ENCODE assay signal across 8 cellular contexts in the genomic region with DNA sequence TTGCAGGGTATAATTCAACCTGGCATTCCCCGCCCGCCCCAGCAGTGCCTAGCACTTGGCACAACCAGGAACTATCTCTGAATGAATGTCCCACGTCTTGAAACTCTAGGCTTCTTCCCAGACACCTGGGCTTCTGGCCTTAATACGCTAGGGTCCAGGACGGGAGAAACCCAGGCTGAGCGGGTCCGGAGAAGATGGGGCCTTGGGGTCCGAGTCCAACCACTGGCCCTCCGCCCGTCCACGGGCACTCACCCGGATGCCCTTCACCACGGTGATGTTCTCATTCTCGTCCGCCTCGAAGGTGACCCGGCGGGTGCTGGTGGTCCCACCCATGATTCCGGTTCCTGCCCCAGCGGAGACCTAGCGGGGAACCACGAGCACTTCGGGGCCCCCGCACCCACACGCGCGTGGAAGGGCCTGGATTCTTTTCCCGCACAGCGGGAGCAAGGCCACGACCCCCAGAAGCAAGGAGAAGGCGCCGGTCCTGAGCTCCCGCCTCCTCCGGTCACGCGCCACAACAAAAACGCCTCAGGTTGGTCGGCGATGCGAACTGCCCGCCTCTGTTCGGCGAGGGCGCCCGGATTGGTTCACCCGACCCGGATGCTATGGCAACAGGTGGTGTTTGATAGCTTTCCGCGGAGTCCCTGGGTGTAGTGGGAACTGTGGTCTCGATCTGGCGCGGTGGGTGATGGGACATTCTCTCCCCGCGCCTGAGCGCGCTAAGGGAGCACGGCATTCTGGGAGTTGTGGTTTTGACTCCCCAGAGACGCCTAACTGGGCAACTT. TPM values are rescaled to one million over a fixed set of nuclear protein-coding genes. Genes with fewer than 3 reads are reported as not detected.
DNase-seq lines count a peak whose midpoint lies in the region; ATAC-seq and TF ChIP-seq lines count a peak whose summit lies in the region.

Gene CHCHD3 (minus strand): TSS at position 486 of the 785 bp plus-strand sequence. CDS start 153 bp downstream, at position 333.

- peaks cover 4% of the 10 kb centered on the region for H3K4me1 ChIP-seq in ovary (ENCODE audit: insufficient read depth)
- H3K4me1 ChIP-seq in thyroid gland: peaks cover 11 to 23% of the 10 kb centered on the region in 2 donors

- TF ChIP-seq CTCF in GM12865 (IDR thresholded peaks at IDR 0.05; ENCODE audit: insufficient read depth, low read depth, low read length, missing control alignments) (no peak), ovary (IDR thresholded peaks at IDR 0.05) (no peak), thyroid gland (IDR thresholded peaks at IDR 0.05) (no peak)

- 0 to 1% (median 1%) methylated on average over 52 to 58 of the region's 58 CpGs for WGBS in ovary, 3 donors
- 0 to 1% methylated on average over 15 to 54 of the region's 58 CpGs for WGBS in thyroid gland, 2 donors

- H3K9me3 ChIP-seq in ovary: no peaks in the 10 kb centered on the region
- no peaks in the 10 kb centered on the region for H3K9me3 ChIP-seq in thyroid gland

- DNase-seq in GM12865 (ENCODE audit: low read depth) (peak; percentile 97), NCI-H1417 treated with DMSO at 0.1 percent for 48 hours (lab: John Stamatoyannopoulos, UW) (peak; percentile 93), SW480 (ENCODE audit: low spot score) (peak; percentile 97), Right ventricle myocardium inferior (ENCODE audit: missing footprints) (peak; percentile 97), ovary (peak; percentile 95 to 97 (median 96)), thyroid gland (peak; percentile 99)
- peak; percentile 94 for DNase-seq in activated naive CD8-positive, alpha-beta T cell treated with anti-CD3 and anti-CD28 coated beads, Interleukin-2, amount 50 U/mL, for 24 hours

- no peaks in the 10 kb centered on the region for H3K27me3 ChIP-seq in ovary
- no peaks in the 10 kb centered on the region for H3K27me3 ChIP-seq in thyroid gland

- H3K4me3 ChIP-seq in GM12865 (ENCODE audit: low read depth, low read length) (peak within 1 kb of the TSS; percentile 80), ovary (peak within 1 kb of the TSS; percentile 57), thyroid gland (replicated peaks in 1 of 3) (peak within 1 kb of the TSS; percentile 64 to 76 (median 68))

- H3K4me3 Mint-ChIP-seq in activated naive CD8-positive, alpha-beta T cell treated with anti-CD3 and anti-CD28 coated beads, Interleukin-2, amount 50 U/mL, for 24 hours: peak within 1 kb of the TSS; percentile 94

- H3K27me3 Mint-ChIP-seq in activated naive CD8-positive, alpha-beta T cell treated with anti-CD3 and anti-CD28 coated beads, Interleukin-2, amount 50 U/mL, for 24 hours: peaks cover 2% of the 10 kb centered on the region

- peaks cover 22% of the 10 kb centered on the region for H3K36me3 Mint-ChIP-seq in activated naive CD8-positive, alpha-beta T cell treated with anti-CD3 and anti-CD28 coated beads, Interleukin-2, amount 50 U/mL, for 24 hours (ENCODE audit: low read depth)

- no peaks in the 10 kb centered on the region for H3K9me3 Mint-ChIP-seq in activated naive CD8-positive, alpha-beta T cell treated with anti-CD3 and anti-CD28 coated beads, Interleukin-2, amount 50 U/mL, for 24 hours

- intact Hi-C loops in Right ventricle myocardium inferior (cut with DNase I) (no loop called here), ovary (cut with DNase I) (no loop called here), thyroid gland (cut with DNase I) (loop anchor here (5.0 kb wide), 1 partner anchor 171 kb away; the partner anchor contains the start of gene EXOC4)

- H3K4me1 Mint-ChIP-seq in activated naive CD8-positive, alpha-beta T cell treated with anti-CD3 and anti-CD28 coated beads, Interleukin-2, amount 50 U/mL, for 24 hours: peaks cover 28% of the 10 kb centered on the region

- TF ChIP-seq EP300 in ovary (IDR thresholded peaks at IDR 0.05): no peak

- ATAC-seq in HG02763 (IDR thresholded peaks at IDR 0.05; ENCODE audit: unreplicated experiment) (peak; percentile 100), Right ventricle myocardium inferior (peak; percentile 100)
- peak; percentile 99 for ATAC-seq in activated naive CD8-positive, alpha-beta T cell treated with anti-CD3 and anti-CD28 coated beads, Interleukin-2, amount 50 U/mL, for 24 hours

- H3K36me3 ChIP-seq in ovary: no peaks in the 10 kb centered on the region
- no peaks in the 10 kb centered on the region for H3K36me3 ChIP-seq in thyroid gland

- H3K27ac ChIP-seq in ovary (peak within 1 kb of the TSS; percentile 3 to 64), thyroid gland (peak within 1 kb of the TSS in 2 of 3 donors; percentile 38 to 70)

- TF ChIP-seq POLR2A in ovary (IDR thresholded peaks at IDR 0.05) (peak; percentile 26), thyroid gland (IDR thresholded peaks at IDR 0.05) (peak in 1 of 2 donors; percentile 70)

- peak within 1 kb of the TSS; percentile 92 for H3K27ac Mint-ChIP-seq in activated naive CD8-positive, alpha-beta T cell treated with anti-CD3 and anti-CD28 coated beads, Interleukin-2, amount 50 U/mL, for 24 hours

RNA-seq across cellular contexts. Expression of gene CHCHD3, which starts in this region (rescaled TPM):
- total RNA-seq in Right ventricle myocardium inferior (169 TPM), ovary (10 to 100 TPM; 31.4 to 45.2 (median 36.7) TPM), thyroid gland (10 to 100 TPM; 66.0 to 79.1 (median 70.0) TPM)
- polyA plus RNA-seq in ovary: 10 to 100 TPM; 31.8 to 59.1 TPM

Comparison
In these comparisons a context has a peak if more than half of its experiments do, and no peak if none do; other contexts are left out.
1. Peak in every context shown above with its lines: DNase-seq, ATAC-seq, H3K4me3 ChIP-seq and H3K27ac ChIP-seq.